In genomic region chrX:153598541-153599191, GRCh38 we compare ENCODE assay signal across 8 cellular contexts. TPM values are rescaled to one million over a fixed set of nuclear protein-coding genes. Genes with fewer than 3 reads are reported as not detected.
A peak's percentile ranks its signal among the peaks of the same experiment; 100 is the strongest.
DNase-seq lines count a peak whose midpoint lies in the region; ATAC-seq and TF ChIP-seq lines count a peak whose summit lies in the region.

TSS of gene CCNQ (minus strand) at chrX:153599139. CDS start at chrX:153599073, 66 bp downstream.

- peak; percentile 58 for ATAC-seq in HG03175 (IDR thresholded peaks at IDR 0.05; ENCODE audit: unreplicated experiment)
- ATAC-seq in left colon, result peak; percentile 64

- DNase-seq in BJ (ENCODE audit: low read depth) (no peak), SJCRH30 (peak; percentile 23 to 26), caudate nucleus (lab: John Stamatoyannopoulos, UW) (peak in 6 of 61 donors; percentile 2 to 33 (median 14)), left colon (peak in 1 of 2 donors; percentile 52), SK-N-DZ (ENCODE audit: low spot score) (no peak)
- DNase-seq in stimulated activated CD8-positive, alpha-beta memory T cell treated with anti-CD3 and anti-CD28 coated beads, Interleukin-4, amount 100 ng/mL, for 48 hours, result peak; percentile 31

- intact Hi-C loops in left colon (cut with DNase I, micrococcal nuclease), result no loop called here

- H3K4me1 ChIP-seq in SJCRH30, result no peaks in the 10 kb centered on the region

- CTCF ChIA-PET in BJ (lab: Yijun Ruan, JAX), result interaction anchor here (1.7 to 2.1 kb wide), 2 partner anchors 15 to 60 kb away, joined by 3 to 4 read pairs; no protein-coding TSS in a partner anchor

- TF ChIP-seq CTCF in BJ (IDR thresholded peaks at IDR 0.05; ENCODE audit: insufficient read depth, low read depth, low read length), result no peak

- peak within 1 kb of the TSS; percentile 24; the same call in 1 of the 2 replicates for H3K27ac ChIP-seq in SJCRH30
- H3K27ac ChIP-seq in caudate nucleus (ENCODE audit: low read depth, low read length), result peak within 1 kb of the TSS; percentile 48

- POLR2A ChIA-PET in BJ (lab: Charles Lee), result no interaction called here

- peaks cover 3% of the 10 kb centered on the region; the same call in 1 of the 2 replicates for H3K36me3 ChIP-seq in BJ (ENCODE audit: control insufficient read depth, insufficient read depth, low read length)
- H3K36me3 ChIP-seq in SJCRH30, result 0 out of 2 replicates have a peak, but pooled peaks cover 2% of the 10 kb centered on the region

- H3K27me3 ChIP-seq in BJ (ENCODE audit: control insufficient read depth, insufficient read depth, low read length) (no peaks in the 10 kb centered on the region), SJCRH30 (no peaks in the 10 kb centered on the region)

- no peaks in the 10 kb centered on the region for H3K9me3 ChIP-seq in SJCRH30 (replicated peaks)

- TF ChIP-seq POLR2A in GM19193 (IDR thresholded peaks at IDR 0.05; ENCODE audit: extremely low read depth, insufficient read depth, insufficient read length), result peak; percentile 43

- H3K4me3 ChIP-seq in BJ (ENCODE audit: low read depth, low read length), result peak within 1 kb of the TSS; percentile 69
- peak within 1 kb of the TSS; percentile 85 for H3K4me3 ChIP-seq in SJCRH30

RNA-seq across cellular contexts. Expression of gene CCNQ, which starts in this region (rescaled TPM):
- 32.1 and 44.0 TPM in 2 replicates for polyA plus RNA-seq in BJ (2011; rRNA removed)
- polyA minus RNA-seq in BJ (2011; rRNA and poly(A)+ RNA removed), result 12.7 and 21.4 TPM in 2 replicates
- 27.0 and 32.5 TPM in 2 replicates for total RNA-seq in SJCRH30 (2014; rRNA removed; shearing (Covaris generic))
- 10 to 100 TPM; 20.4 to 21.8 TPM for total RNA-seq in left colon
- 22.2 and 23.4 TPM in 2 replicates for polyA plus RNA-seq in SK-N-DZ (2014; cell fraction: cytosol; rRNA removed)
- polyA plus RNA-seq in SK-N-DZ (2014; cell fraction: nucleus; rRNA removed), result 21.4 and 21.8 TPM in 2 replicates

Comparison
In these comparisons a context has a peak if more than half of its experiments do, and no peak if none do; other contexts are left out.
1. DNase-seq: peak in SJCRH30 (2 of 2) and stimulated activated CD8-positive, alpha-beta memory T cell treated with anti-CD3 and anti-CD28 coated beads, Interleukin-4, amount 100 ng/mL, for 48 hours (single experiment); none in BJ (single experiment) and SK-N-DZ (single experiment).